ENCODE assay signal across 8 cellular contexts in the genomic region with DNA sequence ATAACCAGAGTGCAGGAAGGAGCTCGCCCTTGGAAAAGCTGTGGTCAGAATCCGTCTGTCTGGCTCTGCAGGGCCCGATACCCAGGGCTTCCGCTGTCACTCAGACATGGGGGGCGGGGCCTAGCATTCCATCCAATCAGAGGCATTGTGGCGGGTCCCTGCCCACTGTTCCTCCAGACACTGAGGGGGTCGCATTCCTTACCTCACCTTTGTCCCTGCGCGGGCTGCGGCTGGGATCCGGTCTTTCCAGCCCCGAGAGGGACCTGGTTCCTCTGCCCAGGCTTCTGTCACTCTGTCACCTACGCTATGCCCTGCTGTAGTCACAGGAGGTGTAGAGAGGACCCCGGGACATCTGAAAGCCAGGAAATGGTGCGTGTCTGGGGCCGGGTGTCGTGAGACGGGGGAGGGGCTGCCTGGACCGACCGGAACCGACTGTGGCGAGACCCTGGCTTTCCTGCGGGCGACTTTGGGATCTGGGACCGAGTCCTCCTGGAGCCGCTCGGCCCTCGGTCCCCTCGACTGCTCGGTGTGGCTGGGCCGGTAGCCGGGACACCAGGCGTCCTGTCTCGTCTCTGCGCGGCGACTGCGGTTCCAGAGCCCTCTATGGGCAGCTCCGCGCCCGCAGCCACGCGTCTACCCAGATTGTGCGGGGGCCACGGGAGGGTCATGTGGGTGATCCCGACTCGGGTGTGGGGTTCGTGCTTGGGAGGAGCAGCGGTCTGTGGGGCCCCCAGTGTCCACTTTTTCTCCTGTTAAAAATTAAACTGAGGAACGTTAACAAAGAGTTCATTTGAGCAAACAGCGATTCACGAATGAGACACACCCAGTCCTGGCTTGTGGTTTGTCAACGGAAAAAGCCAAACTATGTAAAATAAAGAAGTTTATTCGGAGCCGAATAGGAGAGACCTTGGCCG. TPM values are rescaled to one million over a fixed set of nuclear protein-coding genes. Genes with fewer than 3 reads are reported as not detected.
DNase-seq lines count a peak whose midpoint lies in the region; ATAC-seq and TF ChIP-seq lines count a peak whose summit lies in the region.

Gene ZNF69, plus strand, starts transcription at position 165 of the 914 bp plus-strand sequence. Its CDS starts 142 bp downstream, at position 307.

- intact Hi-C loops in activated CD8-positive, alpha-beta T cell treated with anti-CD3 and anti-CD28 coated beads for 36 hours (cut with micrococcal nuclease) = loop anchor here (2.0 kb wide), 1 partner anchor 251 kb away; no protein-coding TSS in a partner anchor

- POLR2A ChIA-PET in activated CD8-positive, alpha-beta T cell treated with anti-CD3 and anti-CD28 coated beads for 36 hours (lab: Charles Lee) = interaction anchor here (1.0 kb wide), 1 partner anchor 75 kb away, joined by 3 read pairs; no protein-coding TSS in a partner anchor

- H3K4me3 ChIP-seq in AG09309 (ENCODE audit: control insufficient read depth, low read depth, low read length) (peak within 1 kb of the TSS; percentile 93), lung (peak within 1 kb of the TSS; percentile 51)
- peak within 1 kb of the TSS; percentile 81 for H3K4me3 ChIP-seq in effector memory CD4-positive, alpha-beta T cell (ENCODE audit: insufficient read depth, low read depth, low read length, poor library complexity, severe bottlenecking)

- H3K27ac Mint-ChIP-seq in activated CD8-positive, alpha-beta T cell treated with anti-CD3 and anti-CD28 coated beads for 36 hours = peak within 1 kb of the TSS; percentile 87

- no peaks in the 10 kb centered on the region for H3K9me3 ChIP-seq in effector memory CD4-positive, alpha-beta T cell (ENCODE audit: control insufficient read depth, low read length)
- no peaks in the 10 kb centered on the region for H3K9me3 ChIP-seq in lung (ENCODE audit: control insufficient read depth in 2 of 2, insufficient read depth in 1 of 2, low read length in 1 of 2)

- DNase-seq in AG09309 (ENCODE audit: low read depth) (no peak), NCI-H748 (lab: John Stamatoyannopoulos, UW; ENCODE audit: unreplicated experiment) (peak; percentile 63), lung (ENCODE audit: low spot score) (peak; percentile 92)
- DNase-seq in activated CD8-positive, alpha-beta T cell treated with anti-CD3 and anti-CD28 coated beads for 36 hours = peak; percentile 83
- peak; percentile 20 to 43 (median 21) for DNase-seq in effector memory CD4-positive, alpha-beta T cell
- peak; percentile 44 to 61 for DNase-seq in stimulated activated CD4-positive, alpha-beta T cell treated with anti-CD3 and anti-CD28 coated beads, Interleukin-4, amount 100 ng/mL, for 4 hours

- H3K27ac ChIP-seq in effector memory CD4-positive, alpha-beta T cell (ENCODE audit: insufficient read depth, low read length, poor library complexity, severe bottlenecking) = peak within 1 kb of the TSS; percentile 13
- H3K27ac ChIP-seq in lung (ENCODE audit: low read depth in 1 of 2, low read length in 1 of 2) = peak within 1 kb of the TSS; percentile 84 to 86

- peak; percentile 28 for TF ChIP-seq CTCF in AG09309 (IDR thresholded peaks at IDR 0.05; ENCODE audit: control insufficient read depth, insufficient read depth, low read depth, low read length, missing control alignments)
- TF ChIP-seq CTCF in activated CD8-positive, alpha-beta T cell treated with anti-CD3 and anti-CD28 coated beads for 36 hours (IDR thresholded peaks at IDR 0.05) = peak; percentile 20
- no peak for TF ChIP-seq CTCF in lung (IDR thresholded peaks at IDR 0.05; ENCODE audit: control extremely low read depth, extremely low read depth)

- H3K4me3 Mint-ChIP-seq in activated CD8-positive, alpha-beta T cell treated with anti-CD3 and anti-CD28 coated beads for 36 hours = peak within 1 kb of the TSS; percentile 91

- H3K36me3 Mint-ChIP-seq in activated CD8-positive, alpha-beta T cell treated with anti-CD3 and anti-CD28 coated beads for 36 hours (ENCODE audit: low read depth) = peaks cover 1% of the 10 kb centered on the region

- peaks cover 21% of the 10 kb centered on the region for H3K4me1 Mint-ChIP-seq in activated CD8-positive, alpha-beta T cell treated with anti-CD3 and anti-CD28 coated beads for 36 hours (ENCODE audit: low read depth)

- H3K27me3 ChIP-seq in effector memory CD4-positive, alpha-beta T cell (replicated peaks; ENCODE audit: control insufficient read depth, insufficient read depth, low read length, poor library complexity, severe bottlenecking) = no peaks in the 10 kb centered on the region
- no peaks in the 10 kb centered on the region for H3K27me3 ChIP-seq in lung (ENCODE audit: control insufficient read depth, insufficient read depth)

- H3K27me3 Mint-ChIP-seq in activated CD8-positive, alpha-beta T cell treated with anti-CD3 and anti-CD28 coated beads for 36 hours = no peaks in the 10 kb centered on the region

- no peaks in the 10 kb centered on the region for H3K36me3 ChIP-seq in effector memory CD4-positive, alpha-beta T cell (ENCODE audit: control insufficient read depth, insufficient read depth, low read length)
- H3K36me3 ChIP-seq in lung (ENCODE audit: control insufficient read depth in 2 of 2, insufficient read depth in 2 of 2, low read length in 2 of 2) = no peaks in the 10 kb centered on the region

- peak; percentile 44 for ATAC-seq in GM21737 (IDR thresholded peaks at IDR 0.05; ENCODE audit: unreplicated experiment)
- ATAC-seq in activated CD8-positive, alpha-beta T cell treated with anti-CD3 and anti-CD28 coated beads for 36 hours = peak; percentile 91
- ATAC-seq in lung (ENCODE audit: insufficient read depth, low FRiP score) = peak; percentile 92
- no peak for ATAC-seq in HG02981 (IDR thresholded peaks at IDR 0.05; ENCODE audit: unreplicated experiment)

- H3K4me1 ChIP-seq in effector memory CD4-positive, alpha-beta T cell (ENCODE audit: control insufficient read depth, insufficient read depth, low read length, poor library complexity, severe bottlenecking) = peaks cover 6% of the 10 kb centered on the region
- H3K4me1 ChIP-seq in lung (ENCODE audit: control insufficient read depth in 2 of 2, insufficient read depth in 2 of 2, low read length in 2 of 2) = peaks cover 0 to 3% of the 10 kb centered on the region in 2 donors

- peaks cover 3% of the 10 kb centered on the region for H3K9me3 Mint-ChIP-seq in activated CD8-positive, alpha-beta T cell treated with anti-CD3 and anti-CD28 coated beads for 36 hours

- 0% methylated on average over 53 to 56 of the region's 56 CpGs for WGBS in lung, 2 donors

- CTCF ChIA-PET in activated CD8-positive, alpha-beta T cell treated with anti-CD3 and anti-CD28 coated beads for 36 hours (lab: Charles Lee) = interaction anchor here (1.3 to 1.8 kb wide), 2 partner anchors 36 to 90 kb away, joined by 4 to 6 read pairs; no protein-coding TSS in a partner anchor

RNA-seq across cellular contexts. Expression of gene ZNF69, which starts in this region (rescaled TPM):
- 1 to 10 TPM; 1.8 to 3.1 TPM for total RNA-seq in activated CD8-positive, alpha-beta T cell treated with anti-CD3 and anti-CD28 coated beads for 36 hours
- total RNA-seq in lung = 10 to 100 TPM in 1 of 2 donors, 1 to 10 TPM in 1; 9.2 to 29.1 TPM
- 10 to 100 TPM in 1 of 2 donors, 1 to 10 TPM in 1; 2.0 to 10.4 TPM for polyA plus RNA-seq in lung
